In genomic region chr2:74550231-74550630, GRCh38 we compare ENCODE assay signal across 16 cellular contexts. TPM values are rescaled to one million over a fixed set of nuclear protein-coding genes. Genes with fewer than 3 reads are reported as not detected.
DNase-seq lines count a peak whose midpoint lies in the region; ATAC-seq and TF ChIP-seq lines count a peak whose summit lies in the region.
"Had no signal": no experiment of that assay in that cellular context is flagged by ENCODE, and none has a peak within 500 bp of the region (broad histone marks: within the 10 kb centered on the region; RNA-seq: fewer than 3 reads in every experiment).

No MANE protein-coding gene starts in this region.

- POLR2A ChIA-PET in activated B cell treated with CpG ODN at 0.5 μM for 24 hours (lab: Charles Lee), result interaction anchor here (0.9 to 1.3 kb wide), 3 partner anchors 11 to 19 kb away, joined by 3 to 5 read pairs (median 3); no protein-coding TSS in a partner anchor

- TF ChIP-seq POLR2A in tibial nerve (IDR thresholded peaks at IDR 0.05), result no peak
- no peak for TF ChIP-seq POLR2A in prostate gland (IDR thresholded peaks at IDR 0.05)

- no peak overlapping the region for H3K4me3 ChIP-seq in mesendoderm (ENCODE audit: low read length)
- H3K4me3 ChIP-seq in tibial nerve, result no peak overlapping the region
- H3K4me3 ChIP-seq in prostate gland, result no peak overlapping the region
- H3K4me3 ChIP-seq: ovary had no signal

- H3K9ac ChIP-seq in mesendoderm (ENCODE audit: low read length), result no peak overlapping the region

- H3K27me3 ChIP-seq in mesendoderm (ENCODE audit: insufficient read depth, low read length, poor library complexity) (peaks cover 39% of the 10 kb centered on the region), tibial nerve (no peaks in the 10 kb centered on the region), prostate gland (replicated peaks; ENCODE audit: insufficient read depth) (no peaks in the 10 kb centered on the region), foreskin keratinocyte (peaks cover 13% of the 10 kb centered on the region)
- H3K27me3 ChIP-seq: ovary, thyroid gland had no signal

- peaks cover 30% of the 10 kb centered on the region for H3K4me1 Mint-ChIP-seq in activated B cell treated with CpG ODN at 0.5 μM for 24 hours

- ATAC-seq in activated B cell treated with CpG ODN at 0.5 μM for 24 hours (ENCODE audit: low read depth) (no peak), HG03520 (IDR thresholded peaks at IDR 0.05; ENCODE audit: unreplicated experiment) (no peak), foreskin keratinocyte (no peak)

- H4K5ac ChIP-seq in mesendoderm (ENCODE audit: low read length), result no peak overlapping the region

- H3K9me3 ChIP-seq in tibial nerve, result no peaks in the 10 kb centered on the region
- no peaks in the 10 kb centered on the region for H3K9me3 ChIP-seq in prostate gland
- H3K9me3 ChIP-seq: ovary, thyroid gland had no signal

- no peak overlapping the region for H2AK5ac ChIP-seq in mesendoderm (ENCODE audit: low read length)

- H3K27ac ChIP-seq in C4-2B (peak overlapping the region; percentile 80; the same call in 1 of the 2 replicates), mesendoderm (ENCODE audit: low read depth, low read length) (no peak overlapping the region), tibial nerve (no peak overlapping the region), prostate gland (no peak overlapping the region), foreskin keratinocyte (no peak overlapping the region)
- H3K27ac ChIP-seq: ovary, thyroid gland had no signal

- H4K8ac ChIP-seq in mesendoderm (ENCODE audit: low read depth, low read length), result no peak overlapping the region

- no peak overlapping the region for H2BK120ac ChIP-seq in mesendoderm (ENCODE audit: low read depth, low read length)

- peak overlapping the region; percentile 12 for H3K56ac ChIP-seq in mesendoderm (ENCODE audit: low read length)

- intact Hi-C loops in activated B cell treated with CpG ODN at 0.5 μM for 24 hours (cut with micrococcal nuclease), result no loop called here
- intact Hi-C loops in prostate gland (cut with DNase I), result no loop called here

- no peaks in the 10 kb centered on the region for H3K79me2 ChIP-seq in mesendoderm (ENCODE audit: control insufficient read depth, insufficient read depth, low read length)

- DNase-seq in EH (ENCODE audit: low read depth) (peak; percentile 52), activated B cell treated with CpG ODN at 0.5 μM for 24 hours (no peak), mesendoderm (no peak), tibial nerve (ENCODE audit: low spot score in 2 of 2) (no peak), prostate gland (ENCODE audit: low spot score) (no peak), foreskin keratinocyte (no peak)
- DNase-seq: activated CD4-positive, CD25-positive, alpha-beta regulatory T cell; activated effector memory CD4-positive, alpha-beta T cell treated with anti-CD3 and anti-CD28 coated beads, Interleukin-2, amount 50 U/mL, for 16 hours; GOT3; hippocampal formation; ovary; stimulated activated CD4-positive, alpha-beta T cell treated with anti-CD3 and anti-CD28 coated beads, Interleukin-12 subunit alpha, Interleukin-12 subunit beta, amount 100 ng/mL, for 4 hours had no signal

- CTCF ChIA-PET in activated B cell treated with CpG ODN at 0.5 μM for 24 hours (lab: Charles Lee), result interaction anchor here (0.7 to 0.9 kb wide), 2 partner anchors 44 to 78 kb away, joined by 3 read pairs; partner anchors contain the start of gene MRPL53

- H2BK5ac ChIP-seq in mesendoderm (ENCODE audit: low read length), result no peak overlapping the region

- no peaks in the 10 kb centered on the region for H3K9me3 Mint-ChIP-seq in activated B cell treated with CpG ODN at 0.5 μM for 24 hours

- no peak overlapping the region for H3K23ac ChIP-seq in mesendoderm (ENCODE audit: low read length)

- H3K4me3 Mint-ChIP-seq in activated B cell treated with CpG ODN at 0.5 μM for 24 hours, result peak overlapping the region; percentile 0

- no peak overlapping the region for H3K4ac ChIP-seq in mesendoderm (ENCODE audit: low read depth, low read length)

- H3K27me3 Mint-ChIP-seq in activated B cell treated with CpG ODN at 0.5 μM for 24 hours, result peaks cover 19% of the 10 kb centered on the region

- no peak overlapping the region for H3K18ac ChIP-seq in mesendoderm (ENCODE audit: low read length)

- peaks cover 5% of the 10 kb centered on the region for H3K36me3 Mint-ChIP-seq in activated B cell treated with CpG ODN at 0.5 μM for 24 hours (ENCODE audit: low read depth)

- no peak overlapping the region for H2BK15ac ChIP-seq in mesendoderm (replicated peaks; ENCODE audit: low read depth)

- H3K27ac Mint-ChIP-seq in activated B cell treated with CpG ODN at 0.5 μM for 24 hours, result no peak overlapping the region

- H3K79me1 ChIP-seq in mesendoderm (ENCODE audit: low read length), result no peaks in the 10 kb centered on the region

- TF ChIP-seq CTCF in C4-2B (conservative IDR thresholded peaks at IDR 0.05), result no peak
- TF ChIP-seq CTCF in activated B cell treated with CpG ODN at 0.5 μM for 24 hours (IDR thresholded peaks at IDR 0.05), result no peak
- no peak for TF ChIP-seq CTCF in tibial nerve (IDR thresholded peaks at IDR 0.05)
- TF ChIP-seq CTCF in prostate gland (IDR thresholded peaks at IDR 0.05), result no peak
- TF ChIP-seq CTCF in foreskin keratinocyte (conservative IDR thresholded peaks at IDR 0.05), result no peak

- H3K36me3 ChIP-seq in mesendoderm (ENCODE audit: control insufficient read depth, insufficient read depth, low read length) (no peaks in the 10 kb centered on the region), tibial nerve (no peaks in the 10 kb centered on the region), prostate gland (no peaks in the 10 kb centered on the region)
- H3K36me3 ChIP-seq: ovary, thyroid gland had no signal

- peaks cover 4% of the 10 kb centered on the region for H3K4me1 ChIP-seq in mesendoderm (ENCODE audit: control insufficient read depth, low read depth, low read length)
- H3K4me1 ChIP-seq in tibial nerve, result peaks cover 0 to 56% (median 18%) of the 10 kb centered on the region in 4 donors
- no peaks in the 10 kb centered on the region for H3K4me1 ChIP-seq in prostate gland (replicated peaks)
- no peaks in the 10 kb centered on the region for H3K4me1 ChIP-seq in foreskin keratinocyte

- WGBS in mesendoderm (ENCODE audit: extremely low coverage, insufficient coverage, low lambda C conversion rate), result no CpG with 5 or more reads among the region's 7 CpGs
- 77 to 83% methylated on average over 7 of the region's 7 CpGs for WGBS in tibial nerve, 2 donors
- WGBS in prostate gland, result 93% methylated on average over 7 of the region's 7 CpGs

- no peak for TF ChIP-seq EP300 in tibial nerve (IDR thresholded peaks at IDR 0.05)

- H3K4me2 ChIP-seq in mesendoderm (ENCODE audit: low read length), result no peak overlapping the region

RNA-seq across cellular contexts. Expression of gene LOXL3, which starts 3.5 kb away (rescaled TPM):
- total RNA-seq in activated B cell treated with CpG ODN at 0.5 μM for 24 hours (1.4 and 2.3 TPM in 2 replicates), tibial nerve (10 to 100 TPM in 3 of 4 donors, 1 to 10 TPM in 1; 5.0 to 16.2 (median 13.5) TPM), prostate gland (10 to 100 TPM in 1 of 2 donors, 1 to 10 TPM in 1; 1.3 to 10.7 TPM), foreskin keratinocyte (1.4 and 1.9 TPM in 2 replicates)
- 5.9 TPM for polyA plus RNA-seq in mesendoderm (2013, experiment 1 of 2)
- polyA plus RNA-seq in mesendoderm (2013, experiment 2 of 2), result 6.0 TPM
- polyA plus RNA-seq in foreskin keratinocyte, result 1.2 and 1.8 TPM in 2 replicates

RNA-seq across cellular contexts. Expression of gene DOK1, which starts 4.3 kb away (rescaled TPM):
- total RNA-seq in activated B cell treated with CpG ODN at 0.5 μM for 24 hours (33.8 and 35.1 TPM in 2 replicates), tibial nerve (10 to 100 TPM; 22.2 to 34.2 (median 24.2) TPM), prostate gland (10 to 100 TPM in 1 of 2 donors, 1 to 10 TPM in 1; 4.5 to 18.9 TPM), foreskin keratinocyte (4.3 and 4.5 TPM in 2 replicates)
- polyA plus RNA-seq in mesendoderm (2013, experiment 1 of 2), result 2.3 TPM
- 3.0 TPM for polyA plus RNA-seq in mesendoderm (2013, experiment 2 of 2)
- polyA plus RNA-seq in foreskin keratinocyte, result 5.4 and 6.1 TPM in 2 replicates

RNA-seq across cellular contexts. Expression of gene HTRA2, which starts 20.5 kb away (rescaled TPM):
- total RNA-seq in activated B cell treated with CpG ODN at 0.5 μM for 24 hours (49.4 and 53.1 TPM in 2 replicates), tibial nerve (10 to 100 TPM; 37.8 to 45.3 (median 42.5) TPM), prostate gland (10 to 100 TPM; 19.1 to 37.9 TPM), foreskin keratinocyte (35.6 and 37.1 TPM in 2 replicates)
- 20.5 TPM for polyA plus RNA-seq in mesendoderm (2013, experiment 1 of 2)
- polyA plus RNA-seq in mesendoderm (2013, experiment 2 of 2), result 20.1 TPM
- 39.8 and 40.3 TPM in 2 replicates for polyA plus RNA-seq in foreskin keratinocyte

RNA-seq across cellular contexts. Expression of gene AUP1, which starts 20.7 kb away (rescaled TPM):
- total RNA-seq in activated B cell treated with CpG ODN at 0.5 μM for 24 hours, result 167 and 177 TPM in 2 replicates
- polyA plus RNA-seq in mesendoderm (2013, experiment 1 of 2), result 81.2 TPM
- polyA plus RNA-seq in mesendoderm (2013, experiment 2 of 2), result 80.8 TPM
- 100 to 1,000 TPM; 111 to 207 (median 135) TPM for total RNA-seq in tibial nerve
- 100 to 1,000 TPM; 101 to 124 TPM for total RNA-seq in prostate gland
- total RNA-seq in foreskin keratinocyte, result 138 and 144 TPM in 2 replicates
- polyA plus RNA-seq in foreskin keratinocyte, result 177 and 180 TPM in 2 replicates

RNA-seq across cellular contexts. Expression of gene DQX1, which starts 24.2 kb away (rescaled TPM):
- 0.51 and 0.73 TPM in 2 replicates for total RNA-seq in activated B cell treated with CpG ODN at 0.5 μM for 24 hours
- polyA plus RNA-seq in mesendoderm (2013, experiment 1 of 2), result 0.29 TPM
- polyA plus RNA-seq in mesendoderm (2013, experiment 2 of 2), result 0.20 TPM
- 1 to 10 TPM in 1 of 4 donors, not detected in 3; 6.9 TPM for total RNA-seq in tibial nerve
- not detected for total RNA-seq in prostate gland
- 2.5 and 4.2 TPM in 2 replicates for total RNA-seq in foreskin keratinocyte
- polyA plus RNA-seq in foreskin keratinocyte, result 2.2 and 3.1 TPM in 2 replicates
- total RNA-seq: epithelial cell of proximal tubule, thyroid gland had no signal
